In genomic region chr20:962223-962622, GRCh38 we compare ENCODE assay signal across 2 cellular contexts.
TF ChIP-seq lines count a peak whose summit lies in the region.

No MANE protein-coding gene starts in this region.

TF ChIP-seq in HEK293, 187 proteins besides CTCF, POLR2A, EP300 and RAD21 (continued from another document):
- TF ChIP-seq PRDM10 (tag by site-specific recombination; IDR thresholded peaks at IDR 0.05), result peak; percentile 78

TF ChIP-seq in IMR-90, 13 proteins besides CTCF, POLR2A, EP300 and RAD21 (continued from another document):
- TF ChIP-seq USF2 (IDR thresholded peaks at IDR 0.05; ENCODE audit: low read depth, low read length), result no peak
- TF ChIP-seq BHLHE40 (IDR thresholded peaks at IDR 0.05; ENCODE audit: low read depth, low read length), result no peak
- TF ChIP-seq RCOR1 (IDR thresholded peaks at IDR 0.05; ENCODE audit: insufficient replicate concordance, low read length), result no peak
- no peak for TF ChIP-seq RFX5 (IDR thresholded peaks at IDR 0.05; ENCODE audit: low read depth, low read length)
- no peak for TF ChIP-seq FOS (IDR thresholded peaks at IDR 0.05; ENCODE audit: low read depth, low read length)
- TF ChIP-seq MAFK (IDR thresholded peaks at IDR 0.05; ENCODE audit: low read depth, low read length), result no peak
- no peak for TF ChIP-seq CEBPB (IDR thresholded peaks at IDR 0.05; ENCODE audit: low read depth, low read length)
- no peak for TF ChIP-seq SMC3 (IDR thresholded peaks at IDR 0.05; ENCODE audit: low read depth, low read length)
- TF ChIP-seq NFE2L2 (IDR thresholded peaks at IDR 0.05; ENCODE audit: low read depth, low read length), result no peak
- no peak for TF ChIP-seq MXI1 (IDR thresholded peaks at IDR 0.05; ENCODE audit: borderline replicate concordance, low read depth, low read length)
- TF ChIP-seq ELK1 (IDR thresholded peaks at IDR 0.05; ENCODE audit: borderline replicate concordance, low read depth, low read length), result no peak
